In the genomic region with DNA sequence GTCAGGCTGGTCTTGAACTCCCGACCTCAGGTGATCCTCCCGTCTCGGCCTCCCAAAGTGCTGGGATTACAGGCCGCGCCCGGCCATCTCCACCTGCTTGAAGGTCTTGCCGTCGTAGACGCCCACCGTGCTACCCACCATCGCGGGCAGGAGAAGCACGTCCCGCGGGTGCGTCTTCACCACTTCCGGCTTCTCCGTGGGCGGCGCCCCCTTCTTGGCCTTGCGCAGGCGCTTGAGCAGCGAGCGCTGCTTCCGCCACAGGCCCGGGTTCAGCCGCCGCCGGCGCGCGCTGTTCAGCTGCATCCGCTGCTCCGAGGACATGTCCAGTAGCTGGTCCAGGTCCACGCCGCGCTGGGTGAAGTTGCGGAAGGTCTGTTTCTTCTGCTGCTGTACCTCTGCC, we compare ENCODE assay signal across 2 cellular contexts.
TF ChIP-seq lines count a peak whose summit lies in the region.

No MANE protein-coding gene starts in this region.

TF ChIP-seq in HepG2, 621 proteins besides CTCF, POLR2A, EP300 and RAD21:
- TF ChIP-seq ZNF451 (CRISPR knock-in tag; IDR thresholded peaks at IDR 0.05): no peak
- TF ChIP-seq, protein P1, sequence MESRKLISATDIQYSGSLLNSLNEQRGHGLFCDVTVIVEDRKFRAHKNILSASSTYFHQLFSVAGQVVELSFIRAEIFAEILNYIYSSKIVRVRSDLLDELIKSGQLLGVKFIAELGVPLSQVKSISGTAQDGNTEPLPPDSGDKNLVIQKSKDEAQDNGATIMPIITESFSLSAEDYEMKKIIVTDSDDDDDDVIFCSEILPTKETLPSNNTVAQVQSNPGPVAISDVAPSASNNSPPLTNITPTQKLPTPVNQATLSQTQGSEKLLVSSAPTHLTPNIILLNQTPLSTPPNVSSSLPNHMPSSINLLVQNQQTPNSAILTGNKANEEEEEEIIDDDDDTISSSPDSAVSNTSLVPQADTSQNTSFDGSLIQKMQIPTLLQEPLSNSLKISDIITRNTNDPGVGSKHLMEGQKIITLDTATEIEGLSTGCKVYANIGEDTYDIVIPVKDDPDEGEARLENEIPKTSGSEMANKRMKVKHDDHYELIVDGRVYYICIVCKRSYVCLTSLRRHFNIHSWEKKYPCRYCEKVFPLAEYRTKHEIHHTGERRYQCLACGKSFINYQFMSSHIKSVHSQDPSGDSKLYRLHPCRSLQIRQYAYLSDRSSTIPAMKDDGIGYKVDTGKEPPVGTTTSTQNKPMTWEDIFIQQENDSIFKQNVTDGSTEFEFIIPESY (CRISPR knock-in tag; IDR thresholded peaks at IDR 0.05): 0 out of 2 replicates have a peak, but pooled peaks have one; percentile 24

TF ChIP-seq in GM23338, 12 proteins besides CTCF, POLR2A, EP300 and RAD21:
- TF ChIP-seq ZNF114 (CRISPR knock-in tag; IDR thresholded peaks at IDR 0.05) (no peak), POLR2AphosphoS5 (IDR thresholded peaks at IDR 0.05; ENCODE audit: low read depth) (no peak), EZH2phosphoT487 (IDR thresholded peaks at IDR 0.05; ENCODE audit: unreplicated experiment) (no peak), JUNB (IDR thresholded peaks at IDR 0.05; ENCODE audit: unreplicated experiment) (no peak), EZH2 (IDR thresholded peaks at IDR 0.05; ENCODE audit: low read depth, unreplicated experiment) (no peak), STAT1 (IDR thresholded peaks at IDR 0.05; ENCODE audit: unreplicated experiment) (no peak), CREB1 (CRISPR knock-in tag; IDR thresholded peaks at IDR 0.05; ENCODE audit: low read depth) (no peak)
- TF ChIP-seq, protein P2, sequence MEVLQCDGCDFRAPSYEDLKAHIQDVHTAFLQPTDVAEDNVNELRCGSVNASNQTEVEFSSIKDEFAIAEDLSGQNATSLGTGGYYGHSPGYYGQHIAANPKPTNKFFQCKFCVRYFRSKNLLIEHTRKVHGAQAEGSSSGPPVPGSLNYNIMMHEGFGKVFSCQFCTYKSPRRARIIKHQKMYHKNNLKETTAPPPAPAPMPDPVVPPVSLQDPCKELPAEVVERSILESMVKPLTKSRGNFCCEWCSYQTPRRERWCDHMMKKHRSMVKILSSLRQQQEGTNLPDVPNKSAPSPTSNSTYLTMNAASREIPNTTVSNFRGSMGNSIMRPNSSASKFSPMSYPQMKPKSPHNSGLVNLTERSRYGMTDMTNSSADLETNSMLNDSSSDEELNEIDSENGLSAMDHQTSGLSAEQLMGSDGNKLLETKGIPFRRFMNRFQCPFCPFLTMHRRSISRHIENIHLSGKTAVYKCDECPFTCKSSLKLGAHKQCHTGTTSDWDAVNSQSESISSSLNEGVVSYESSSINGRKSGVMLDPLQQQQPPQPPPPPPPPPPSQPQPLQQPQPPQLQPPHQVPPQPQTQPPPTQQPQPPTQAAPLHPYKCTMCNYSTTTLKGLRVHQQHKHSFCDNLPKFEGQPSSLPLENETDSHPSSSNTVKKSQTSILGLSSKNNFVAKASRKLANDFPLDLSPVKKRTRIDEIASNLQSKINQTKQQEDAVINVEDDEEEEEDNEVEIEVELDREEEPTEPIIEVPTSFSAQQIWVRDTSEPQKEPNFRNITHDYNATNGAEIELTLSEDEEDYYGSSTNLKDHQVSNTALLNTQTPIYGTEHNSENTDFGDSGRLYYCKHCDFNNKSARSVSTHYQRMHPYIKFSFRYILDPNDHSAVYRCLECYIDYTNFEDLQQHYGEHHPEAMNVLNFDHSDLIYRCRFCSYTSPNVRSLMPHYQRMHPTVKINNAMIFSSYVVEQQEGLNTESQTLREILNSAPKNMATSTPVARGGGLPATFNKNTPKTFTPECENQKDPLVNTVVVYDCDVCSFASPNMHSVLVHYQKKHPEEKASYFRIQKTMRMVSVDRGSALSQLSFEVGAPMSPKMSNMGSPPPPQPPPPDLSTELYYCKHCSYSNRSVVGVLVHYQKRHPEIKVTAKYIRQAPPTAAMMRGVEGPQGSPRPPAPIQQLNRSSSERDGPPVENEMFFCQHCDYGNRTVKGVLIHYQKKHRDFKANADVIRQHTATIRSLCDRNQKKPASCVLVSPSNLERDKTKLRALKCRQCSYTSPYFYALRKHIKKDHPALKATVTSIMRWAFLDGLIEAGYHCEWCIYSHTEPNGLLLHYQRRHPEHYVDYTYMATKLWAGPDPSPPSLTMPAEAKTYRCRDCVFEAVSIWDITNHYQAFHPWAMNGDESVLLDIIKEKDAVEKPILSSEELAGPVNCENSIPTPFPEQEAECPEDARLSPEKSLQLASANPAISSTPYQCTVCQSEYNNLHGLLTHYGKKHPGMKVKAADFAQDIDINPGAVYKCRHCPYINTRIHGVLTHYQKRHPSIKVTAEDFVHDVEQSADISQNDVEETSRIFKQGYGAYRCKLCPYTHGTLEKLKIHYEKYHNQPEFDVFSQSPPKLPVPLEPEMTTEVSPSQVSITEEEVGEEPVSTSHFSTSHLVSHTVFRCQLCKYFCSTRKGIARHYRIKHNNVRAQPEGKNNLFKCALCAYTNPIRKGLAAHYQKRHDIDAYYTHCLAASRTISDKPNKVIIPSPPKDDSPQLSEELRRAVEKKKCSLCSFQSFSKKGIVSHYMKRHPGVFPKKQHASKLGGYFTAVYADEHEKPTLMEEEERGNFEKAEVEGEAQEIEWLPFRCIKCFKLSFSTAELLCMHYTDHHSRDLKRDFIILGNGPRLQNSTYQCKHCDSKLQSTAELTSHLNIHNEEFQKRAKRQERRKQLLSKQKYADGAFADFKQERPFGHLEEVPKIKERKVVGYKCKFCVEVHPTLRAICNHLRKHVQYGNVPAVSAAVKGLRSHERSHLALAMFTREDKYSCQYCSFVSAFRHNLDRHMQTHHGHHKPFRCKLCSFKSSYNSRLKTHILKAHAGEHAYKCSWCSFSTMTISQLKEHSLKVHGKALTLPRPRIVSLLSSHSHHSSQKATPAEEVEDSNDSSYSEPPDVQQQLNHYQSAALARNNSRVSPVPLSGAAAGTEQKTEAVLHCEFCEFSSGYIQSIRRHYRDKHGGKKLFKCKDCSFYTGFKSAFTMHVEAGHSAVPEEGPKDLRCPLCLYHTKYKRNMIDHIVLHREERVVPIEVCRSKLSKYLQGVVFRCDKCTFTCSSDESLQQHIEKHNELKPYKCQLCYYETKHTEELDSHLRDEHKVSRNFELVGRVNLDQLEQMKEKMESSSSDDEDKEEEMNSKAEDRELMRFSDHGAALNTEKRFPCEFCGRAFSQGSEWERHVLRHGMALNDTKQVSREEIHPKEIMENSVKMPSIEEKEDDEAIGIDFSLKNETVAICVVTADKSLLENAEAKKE (CRISPR knock-in tag; IDR thresholded peaks at IDR 0.05): no peak
- TF ChIP-seq, protein P3, sequence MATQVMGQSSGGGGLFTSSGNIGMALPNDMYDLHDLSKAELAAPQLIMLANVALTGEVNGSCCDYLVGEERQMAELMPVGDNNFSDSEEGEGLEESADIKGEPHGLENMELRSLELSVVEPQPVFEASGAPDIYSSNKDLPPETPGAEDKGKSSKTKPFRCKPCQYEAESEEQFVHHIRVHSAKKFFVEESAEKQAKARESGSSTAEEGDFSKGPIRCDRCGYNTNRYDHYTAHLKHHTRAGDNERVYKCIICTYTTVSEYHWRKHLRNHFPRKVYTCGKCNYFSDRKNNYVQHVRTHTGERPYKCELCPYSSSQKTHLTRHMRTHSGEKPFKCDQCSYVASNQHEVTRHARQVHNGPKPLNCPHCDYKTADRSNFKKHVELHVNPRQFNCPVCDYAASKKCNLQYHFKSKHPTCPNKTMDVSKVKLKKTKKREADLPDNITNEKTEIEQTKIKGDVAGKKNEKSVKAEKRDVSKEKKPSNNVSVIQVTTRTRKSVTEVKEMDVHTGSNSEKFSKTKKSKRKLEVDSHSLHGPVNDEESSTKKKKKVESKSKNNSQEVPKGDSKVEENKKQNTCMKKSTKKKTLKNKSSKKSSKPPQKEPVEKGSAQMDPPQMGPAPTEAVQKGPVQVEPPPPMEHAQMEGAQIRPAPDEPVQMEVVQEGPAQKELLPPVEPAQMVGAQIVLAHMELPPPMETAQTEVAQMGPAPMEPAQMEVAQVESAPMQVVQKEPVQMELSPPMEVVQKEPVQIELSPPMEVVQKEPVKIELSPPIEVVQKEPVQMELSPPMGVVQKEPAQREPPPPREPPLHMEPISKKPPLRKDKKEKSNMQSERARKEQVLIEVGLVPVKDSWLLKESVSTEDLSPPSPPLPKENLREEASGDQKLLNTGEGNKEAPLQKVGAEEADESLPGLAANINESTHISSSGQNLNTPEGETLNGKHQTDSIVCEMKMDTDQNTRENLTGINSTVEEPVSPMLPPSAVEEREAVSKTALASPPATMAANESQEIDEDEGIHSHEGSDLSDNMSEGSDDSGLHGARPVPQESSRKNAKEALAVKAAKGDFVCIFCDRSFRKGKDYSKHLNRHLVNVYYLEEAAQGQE (IDR thresholded peaks at IDR 0.05; ENCODE audit: unreplicated experiment): no peak
- TF ChIP-seq, protein P4, sequence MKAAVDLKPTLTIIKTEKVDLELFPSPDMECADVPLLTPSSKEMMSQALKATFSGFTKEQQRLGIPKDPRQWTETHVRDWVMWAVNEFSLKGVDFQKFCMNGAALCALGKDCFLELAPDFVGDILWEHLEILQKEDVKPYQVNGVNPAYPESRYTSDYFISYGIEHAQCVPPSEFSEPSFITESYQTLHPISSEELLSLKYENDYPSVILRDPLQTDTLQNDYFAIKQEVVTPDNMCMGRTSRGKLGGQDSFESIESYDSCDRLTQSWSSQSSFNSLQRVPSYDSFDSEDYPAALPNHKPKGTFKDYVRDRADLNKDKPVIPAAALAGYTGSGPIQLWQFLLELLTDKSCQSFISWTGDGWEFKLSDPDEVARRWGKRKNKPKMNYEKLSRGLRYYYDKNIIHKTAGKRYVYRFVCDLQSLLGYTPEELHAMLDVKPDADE (IDR thresholded peaks at IDR 0.05): no peak
